In the genomic region with DNA sequence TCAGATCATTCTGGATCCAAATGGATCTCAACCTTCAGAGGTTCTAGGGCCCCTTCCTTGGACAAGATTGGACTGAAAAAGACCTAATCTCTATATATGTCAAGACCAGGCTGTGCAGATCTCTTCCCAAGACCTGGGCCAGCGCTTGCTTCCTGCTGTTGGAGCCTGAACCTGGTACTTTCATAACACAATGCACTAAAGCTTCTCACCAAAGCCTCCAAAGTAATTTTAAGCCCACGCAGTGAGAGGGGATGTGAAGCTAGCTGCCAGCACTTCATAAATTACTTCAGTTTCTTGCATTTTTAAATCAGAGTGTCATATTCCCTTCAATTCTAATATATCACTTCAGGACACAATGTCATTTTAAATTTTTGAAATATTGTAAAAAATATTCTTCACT, we compare ENCODE assay signal across 41 cellular contexts. TPM values are rescaled to one million over a fixed set of nuclear protein-coding genes. Genes with fewer than 3 reads are reported as not detected.
"Had no signal": no experiment of that assay in that cellular context is flagged by ENCODE, and none has a peak within 500 bp of the region (broad histone marks: within the 10 kb centered on the region; RNA-seq: fewer than 3 reads in every experiment).

No MANE protein-coding gene starts in this region.

- H3K4me1 Mint-ChIP-seq: activated naive CD4-positive, alpha-beta T cell treated with anti-CD3 and anti-CD28 coated beads, Interleukin-2, amount 10 ng/mL, durations not matched to agents 7 days and 5 days; activated naive CD4-positive, alpha-beta T cell treated with anti-CD3 and anti-CD28 coated beads, Interleukin-2, amount 50 U/mL, for 24 hours; activated naive CD8-positive, alpha-beta T cell treated with anti-CD3 and anti-CD28 coated beads for 36 hours; activated naive CD8-positive, alpha-beta T cell treated with anti-CD3 and anti-CD28 coated beads, Interleukin-2, amount 10 ng/mL, durations not matched to agents 7 days and 5 days; activated naive CD8-positive, alpha-beta T cell treated with anti-CD3 and anti-CD28 coated beads, Interleukin-2, amount 50 U/mL, for 24 hours; activated T-helper 17 cell treated with anti-CD3 and anti-CD28 coated beads, Interleukin-2, amount 50 U/mL, for 72 hours; brain; central memory CD8-positive, alpha-beta T cell had no signal

- H3K27ac ChIP-seq: adrenal gland, ascending aorta, body of pancreas, brain microvascular endothelial cell, breast epithelium, cardiac muscle cell had no signal

- H3K27me3 Mint-ChIP-seq: activated naive CD4-positive, alpha-beta T cell treated with anti-CD3 and anti-CD28 coated beads, Interleukin-2, amount 10 ng/mL, durations not matched to agents 7 days and 5 days; activated naive CD4-positive, alpha-beta T cell treated with anti-CD3 and anti-CD28 coated beads, Interleukin-2, amount 50 U/mL, for 24 hours; activated naive CD8-positive, alpha-beta T cell; activated naive CD8-positive, alpha-beta T cell treated with anti-CD3 and anti-CD28 coated beads for 36 hours; activated naive CD8-positive, alpha-beta T cell treated with anti-CD3 and anti-CD28 coated beads, Interleukin-2, amount 10 ng/mL, durations not matched to agents 7 days and 5 days; activated naive CD8-positive, alpha-beta T cell treated with anti-CD3 and anti-CD28 coated beads, Interleukin-2, amount 50 U/mL, for 24 hours; activated T-cell treated with anti-CD3 and anti-CD28 coated beads, Interleukin-2, amount 50 U/mL, for 24 hours; activated T-helper 17 cell treated with anti-CD3 and anti-CD28 coated beads, Interleukin-2, amount 50 U/mL, for 72 hours; central memory CD8-positive, alpha-beta T cell had no signal

- H3K4me1 ChIP-seq: adrenal gland, ascending aorta, body of pancreas, breast epithelium had no signal

- H3K36me3 Mint-ChIP-seq: activated naive CD4-positive, alpha-beta T cell treated with anti-CD3 and anti-CD28 coated beads, Interleukin-2, amount 10 ng/mL, durations not matched to agents 7 days and 5 days; activated naive CD4-positive, alpha-beta T cell treated with anti-CD3 and anti-CD28 coated beads, Interleukin-2, amount 50 U/mL, for 24 hours; activated naive CD4-positive, alpha-beta T cell treated with anti-CD3 and anti-CD28 coated beads, Interleukin-2, amount 50 U/mL, for 72 hours; activated naive CD8-positive, alpha-beta T cell; activated naive CD8-positive, alpha-beta T cell treated with anti-CD3 and anti-CD28 coated beads for 36 hours; activated naive CD8-positive, alpha-beta T cell treated with anti-CD3 and anti-CD28 coated beads, Interleukin-2, amount 10 ng/mL, durations not matched to agents 7 days and 5 days; brain had no signal

- H3K27ac Mint-ChIP-seq: activated naive CD4-positive, alpha-beta T cell treated with anti-CD3 and anti-CD28 coated beads for 36 hours; activated naive CD4-positive, alpha-beta T cell treated with anti-CD3 and anti-CD28 coated beads, Interleukin-2, amount 10 ng/mL, durations not matched to agents 7 days and 5 days; activated naive CD4-positive, alpha-beta T cell treated with anti-CD3 and anti-CD28 coated beads, Interleukin-2, amount 50 U/mL, for 24 hours; activated naive CD4-positive, alpha-beta T cell treated with anti-CD3 and anti-CD28 coated beads, Interleukin-2, amount 50 U/mL, for 72 hours; activated naive CD8-positive, alpha-beta T cell; activated naive CD8-positive, alpha-beta T cell treated with anti-CD3 and anti-CD28 coated beads for 36 hours; activated naive CD8-positive, alpha-beta T cell treated with anti-CD3 and anti-CD28 coated beads, Interleukin-2, amount 10 ng/mL, durations not matched to agents 7 days and 5 days; activated naive CD8-positive, alpha-beta T cell treated with anti-CD3 and anti-CD28 coated beads, Interleukin-2, amount 50 U/mL, for 24 hours; activated T-cell treated with anti-CD3 and anti-CD28 coated beads, Interleukin-2, amount 50 U/mL, for 24 hours; activated T-cell treated with anti-CD3 and anti-CD28 coated beads, Interleukin-2, amount 50 U/mL, for 72 hours; activated T-helper 1 cell treated with anti-CD3 and anti-CD28 coated beads, Interleukin-12 subunit alpha, Interleukin-12 subunit beta, Interleukin-2, Interleukin-4 antibody, amounts not matched to agents 30 ng/mL and 10 ng/mL and 1 ng/mL, durations not matched to agents 14 hours and 24 hours and 36 hours; activated T-helper 17 cell treated with anti-CD3 and anti-CD28 coated beads, Interleukin-2, amount 50 U/mL, for 72 hours; activated T-helper 2 cell treated with anti-CD3 and anti-CD28 coated beads, Interferon-gamma antibody, Interleukin-2, Interleukin-4, amounts not matched to agents 10 μg/mL and 5 μg/mL and 100 μg/mL, durations not matched to agents 14 hours and 24 hours and 36 hours; brain had no signal

- H3K4me3 ChIP-seq: adrenal gland, ascending aorta, body of pancreas, breast epithelium, cardiac muscle cell had no signal

- H3K9me3 ChIP-seq: adrenal gland, ascending aorta, body of pancreas, breast epithelium had no signal

- DNase-seq: activated effector memory CD4-positive, alpha-beta T cell treated with anti-CD3 and anti-CD28 coated beads, Interleukin-2, amount 50 U/mL, for 16 hours; activated effector memory CD4-positive, alpha-beta T cell treated with Interleukin-2 at 50 U/mL for 16 hours; activated gamma-delta T cell; activated gamma-delta T cell treated with Interleukin-2 at 50 U/mL for 16 hours; activated naive CD4-positive, alpha-beta T cell; activated naive CD4-positive, alpha-beta T cell treated with anti-CD3 and anti-CD28 coated beads for 36 hours; activated naive CD4-positive, alpha-beta T cell treated with anti-CD3 and anti-CD28 coated beads, Interleukin-2, amount 10 ng/mL, durations not matched to agents 7 days and 5 days; activated naive CD4-positive, alpha-beta T cell treated with anti-CD3 and anti-CD28 coated beads, Interleukin-2, amount 50 U/mL, for 16 hours; activated naive CD4-positive, alpha-beta T cell treated with Interleukin-2 at 50 U/mL for 16 hours; activated naive CD8-positive, alpha-beta T cell treated with anti-CD3 and anti-CD28 coated beads for 36 hours; activated naive CD8-positive, alpha-beta T cell treated with anti-CD3 and anti-CD28 coated beads, Interleukin-2, amount 10 ng/mL, durations not matched to agents 7 days and 5 days; activated naive CD8-positive, alpha-beta T cell treated with anti-CD3 and anti-CD28 coated beads, Interleukin-2, amount 50 U/mL, for 24 hours; activated T-cell treated with anti-CD3 and anti-CD28 coated beads, Interleukin-2, amount 50 U/mL, for 1 hour; activated T-cell treated with anti-CD3 and anti-CD28 coated beads, Interleukin-2, amount 50 U/mL, for 24 hours; activated T-cell treated with anti-CD3 and anti-CD28 coated beads, Interleukin-2, amount 50 U/mL, for 4 hours; activated T-cell treated with anti-CD3 and anti-CD28 coated beads, Interleukin-2, amount 50 U/mL, for 48 hours; activated T-cell treated with anti-CD3 and anti-CD28 coated beads, Interleukin-2, amount 50 U/mL, for 72 hours; adrenal gland; amniotic stem cell; amygdala; anterior cingulate cortex; aorta; body of pancreas; brain microvascular endothelial cell; central memory CD4-positive, alpha-beta T cell; cerebellar nuclear complex had no signal

- H3K27me3 ChIP-seq: adrenal gland, ascending aorta, body of pancreas, brain microvascular endothelial cell, breast epithelium, cardiac muscle cell had no signal

- H3K9me3 Mint-ChIP-seq: activated naive CD4-positive, alpha-beta T cell treated with anti-CD3 and anti-CD28 coated beads for 36 hours; activated naive CD8-positive, alpha-beta T cell treated with anti-CD3 and anti-CD28 coated beads, Interleukin-2, amount 10 ng/mL, durations not matched to agents 7 days and 5 days; activated naive CD8-positive, alpha-beta T cell treated with anti-CD3 and anti-CD28 coated beads, Interleukin-2, amount 50 U/mL, for 24 hours had no signal

- H3K4me3 Mint-ChIP-seq: activated naive CD4-positive, alpha-beta T cell treated with anti-CD3 and anti-CD28 coated beads for 36 hours; activated naive CD4-positive, alpha-beta T cell treated with anti-CD3 and anti-CD28 coated beads, Interleukin-2, amount 10 ng/mL, durations not matched to agents 7 days and 5 days; activated naive CD4-positive, alpha-beta T cell treated with anti-CD3 and anti-CD28 coated beads, Interleukin-2, amount 50 U/mL, for 24 hours; activated naive CD8-positive, alpha-beta T cell; activated naive CD8-positive, alpha-beta T cell treated with anti-CD3 and anti-CD28 coated beads for 36 hours; activated naive CD8-positive, alpha-beta T cell treated with anti-CD3 and anti-CD28 coated beads, Interleukin-2, amount 10 ng/mL, durations not matched to agents 7 days and 5 days; activated naive CD8-positive, alpha-beta T cell treated with anti-CD3 and anti-CD28 coated beads, Interleukin-2, amount 50 U/mL, for 24 hours; activated T-cell treated with anti-CD3 and anti-CD28 coated beads, Interleukin-2, amount 50 U/mL, for 24 hours; activated T-cell treated with anti-CD3 and anti-CD28 coated beads, Interleukin-2, amount 50 U/mL, for 4 hours; activated T-cell treated with anti-CD3 and anti-CD28 coated beads, Interleukin-2, amount 50 U/mL, for 72 hours; activated T-helper 1 cell treated with anti-CD3 and anti-CD28 coated beads, Interleukin-12 subunit alpha, Interleukin-12 subunit beta, Interleukin-2, Interleukin-4 antibody, amounts not matched to agents 30 ng/mL and 10 ng/mL and 1 ng/mL, durations not matched to agents 14 hours and 24 hours and 36 hours; activated T-helper 17 cell treated with anti-CD3 and anti-CD28 coated beads, Interleukin-2, amount 50 U/mL, for 72 hours; brain; central memory CD8-positive, alpha-beta T cell had no signal

- H3K36me3 ChIP-seq: adrenal gland, ascending aorta, brain microvascular endothelial cell, breast epithelium, cardiac muscle cell had no signal

RNA-seq across cellular contexts. Expression of gene LRRC30, which starts 50.7 kb away (rescaled TPM):
- total RNA-seq: activated naive CD4-positive, alpha-beta T cell treated with anti-CD3 and anti-CD28 coated beads for 36 hours; activated naive CD4-positive, alpha-beta T cell treated with anti-CD3 and anti-CD28 coated beads, Interleukin-2, amount 50 U/mL, for 72 hours; activated naive CD8-positive, alpha-beta T cell treated with anti-CD3 and anti-CD28 coated beads for 36 hours; activated naive CD8-positive, alpha-beta T cell treated with anti-CD3 and anti-CD28 coated beads, Interleukin-2, amount 10 ng/mL, durations not matched to agents 7 days and 5 days; activated T-cell treated with anti-CD3 and anti-CD28 coated beads, Interleukin-2, amount 50 U/mL, for 4 hours; activated T-cell treated with anti-CD3 and anti-CD28 coated beads, Interleukin-2, amount 50 U/mL, for 72 hours; activated T-helper 1 cell treated with anti-CD3 and anti-CD28 coated beads, Interleukin-12 subunit alpha, Interleukin-12 subunit beta, Interleukin-2, Interleukin-4 antibody, amounts not matched to agents 30 ng/mL and 10 ng/mL and 1 ng/mL, durations not matched to agents 14 hours and 24 hours and 36 hours; activated T-helper 17 cell treated with anti-CD3 and anti-CD28 coated beads, Interleukin-2, amount 50 U/mL, for 72 hours; activated T-helper 2 cell treated with anti-CD3 and anti-CD28 coated beads, Interferon-gamma antibody, Interleukin-2, Interleukin-4, amounts not matched to agents 10 μg/mL and 5 μg/mL and 100 μg/mL, durations not matched to agents 14 hours and 24 hours and 36 hours; adrenal gland; aorta; ascending aorta; astrocyte; body of pancreas; breast epithelium; bronchial epithelial cell; cardiac muscle cell; cardiac septum; cerebellum had no signal
